Comparison of ENCODE assay signal across 24 cellular contexts in genomic region chr3:14157951-14158350, GRCh38.
"Had no signal": no experiment of that assay in that cellular context is flagged by ENCODE, and none has a peak within 500 bp of the region (broad histone marks: within the 10 kb centered on the region; RNA-seq: fewer than 3 reads in every experiment).

No MANE protein-coding gene starts in this region.

- H3K4me1 Mint-ChIP-seq: brain had no signal

- DNase-seq: activated CD4-positive, alpha-beta T cell treated with anti-CD3 and anti-CD28 coated beads, Interleukin-2, amount 10 ng/mL, durations not matched to agents 7 days and 5 days; activated CD8-positive, alpha-beta memory T cell treated with anti-CD3 and anti-CD28 coated beads, Interleukin-2, amount 50 U/mL, for 48 hours; activated effector memory CD4-positive, alpha-beta T cell treated with anti-CD3 and anti-CD28 coated beads, Interleukin-2, amount 50 U/mL, for 16 hours; activated T-cell treated with anti-CD3 and anti-CD28 coated beads, Interleukin-2, amount 50 U/mL, for 48 hours; aorta; caudate nucleus; effector memory CD4-positive, alpha-beta T cell; esophagus squamous epithelium; head of caudate nucleus; islet precursor cell; left cardiac atrium; naive B cell; occipital lobe; posterior cingulate gyrus; sigmoid colon; stimulated activated CD4-positive, alpha-beta T cell treated with anti-CD3 and anti-CD28 coated beads, Interleukin-4, amount 100 ng/mL, for 4 hours; stomach; T1000; transverse colon; uterus had no signal

- H3K27ac ChIP-seq: esophagus squamous epithelium, gastroesophageal sphincter, sigmoid colon, stomach, suprapubic skin, transverse colon, uterus had no signal

- H3K27ac Mint-ChIP-seq: activated CD4-positive, alpha-beta T cell treated with anti-CD3 and anti-CD28 coated beads, Interleukin-2, amount 10 ng/mL, durations not matched to agents 7 days and 5 days; activated naive CD4-positive, alpha-beta T cell treated with anti-CD3 and anti-CD28 coated beads, Interleukin-2, amount 50 U/mL, for 24 hours had no signal

- H3K36me3 ChIP-seq: uterus had no signal

- H3K4me1 ChIP-seq: gastroesophageal sphincter, sigmoid colon, stomach, suprapubic skin, transverse colon, uterus had no signal

- H3K4me3 ChIP-seq: esophagus squamous epithelium, gastroesophageal sphincter, sigmoid colon, stomach, suprapubic skin, transverse colon, uterus had no signal

- H3K4me3 Mint-ChIP-seq: activated CD4-positive, alpha-beta T cell treated with anti-CD3 and anti-CD28 coated beads, Interleukin-2, amount 10 ng/mL, durations not matched to agents 7 days and 5 days; activated naive CD4-positive, alpha-beta T cell treated with anti-CD3 and anti-CD28 coated beads, Interleukin-2, amount 50 U/mL, for 24 hours; brain; naive B cell had no signal

- H3K27me3 Mint-ChIP-seq: activated CD4-positive, alpha-beta T cell treated with anti-CD3 and anti-CD28 coated beads, Interleukin-2, amount 10 ng/mL, durations not matched to agents 7 days and 5 days; activated naive CD4-positive, alpha-beta T cell treated with anti-CD3 and anti-CD28 coated beads, Interleukin-2, amount 50 U/mL, for 24 hours; brain; naive B cell had no signal

- H3K27me3 ChIP-seq: esophagus squamous epithelium, gastroesophageal sphincter, sigmoid colon, stomach, suprapubic skin, transverse colon, uterus had no signal

- ATAC-seq: gastroesophageal sphincter, left cardiac atrium had no signal
